Comparison of ENCODE assay signal across 24 cellular contexts in the genomic region with DNA sequence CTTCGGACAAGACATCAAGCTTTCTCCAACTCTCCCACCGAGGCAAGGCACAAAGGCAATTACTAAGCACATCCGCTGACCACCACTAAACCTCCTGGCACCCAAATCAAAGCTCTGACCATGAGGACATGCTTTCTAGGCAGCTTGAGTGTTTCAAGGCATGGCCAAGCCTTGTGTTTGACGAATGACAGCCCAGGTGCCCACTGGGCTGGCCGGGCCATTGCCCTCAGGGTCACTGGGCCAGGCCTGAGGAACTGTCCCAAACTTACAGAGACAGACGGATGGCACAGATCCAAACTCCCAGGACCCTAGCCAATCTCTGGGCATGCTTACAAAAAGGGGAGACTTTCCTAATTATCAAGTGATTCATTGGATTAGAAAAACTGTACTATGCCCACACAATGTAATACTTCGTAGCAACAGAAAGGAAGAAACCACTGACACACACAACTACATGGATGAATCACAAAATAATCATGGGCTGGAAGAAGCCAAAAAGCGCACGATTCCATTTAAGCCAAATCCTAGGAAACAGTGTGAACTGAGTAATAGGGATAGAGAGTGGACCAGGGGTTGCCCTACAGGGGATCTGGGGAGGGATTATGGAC. TPM values are rescaled to one million over a fixed set of nuclear protein-coding genes. Genes with fewer than 3 reads are reported as not detected.
DNase-seq lines count a peak whose midpoint lies in the region; ATAC-seq and TF ChIP-seq lines count a peak whose summit lies in the region.
"Had no signal": no experiment of that assay in that cellular context is flagged by ENCODE, and none has a peak within 500 bp of the region (broad histone marks: within the 10 kb centered on the region; RNA-seq: fewer than 3 reads in every experiment).

No MANE protein-coding gene starts in this region.

- H3K27me3 ChIP-seq in SK-N-SH (ENCODE audit: insufficient read depth) (no peaks in the 10 kb centered on the region), foreskin keratinocyte (no peaks in the 10 kb centered on the region), esophagus muscularis mucosa (peaks cover 0 to 14% (median 0%) of the 10 kb centered on the region in 4 donors)
- H3K27me3 ChIP-seq: neural progenitor cell, right lobe of liver had no signal

- no peaks in the 10 kb centered on the region for H3K9me3 ChIP-seq in SK-N-SH
- H3K9me3 ChIP-seq in esophagus muscularis mucosa = no peaks in the 10 kb centered on the region
- H3K9me3 ChIP-seq: right lobe of liver, tibial artery had no signal

- H3K4me3 ChIP-seq in SK-N-SH (ENCODE audit: low read depth in 2 of 2, low read length in 1 of 2) = no peak overlapping the region
- H3K4me3 ChIP-seq in esophagus muscularis mucosa = no peak overlapping the region
- H3K4me3 ChIP-seq: neural progenitor cell, PC-9, right lobe of liver, tibial artery had no signal

- CTCF ChIA-PET in SK-N-SH (lab: Yijun Ruan, JAX) = no interaction called here

- no peak for TF ChIP-seq CTCF in SK-N-SH (IDR thresholded peaks at IDR 0.05)
- no peak for TF ChIP-seq CTCF in foreskin keratinocyte (conservative IDR thresholded peaks at IDR 0.05)
- no peak for TF ChIP-seq CTCF in esophagus muscularis mucosa (IDR thresholded peaks at IDR 0.05)

- 0 out of 2 replicates have a peak overlapping the region, but pooled peaks have one; percentile 38 for H2AFZ ChIP-seq in SK-N-SH (ENCODE audit: low read depth)
- H2AFZ ChIP-seq: neural progenitor cell, PC-9 had no signal

- no peaks in the 10 kb centered on the region for H4K20me1 ChIP-seq in SK-N-SH (ENCODE audit: insufficient read depth)

- peak overlapping the region in 1 of 2 experiments; percentile 93; a peak in 2 of 4 replicates for H3K27ac ChIP-seq in SK-N-SH (ENCODE audit: low read depth in 2 of 2, low read length in 1 of 2)
- peak overlapping the region; percentile 39 for H3K27ac ChIP-seq in caudate nucleus (ENCODE audit: low read depth, low read length)
- H3K27ac ChIP-seq in foreskin keratinocyte = no peak overlapping the region
- no peak overlapping the region for H3K27ac ChIP-seq in esophagus muscularis mucosa (replicated peaks in 1 of 4)
- H3K27ac ChIP-seq: 22Rv1, neural progenitor cell, PC-9, right lobe of liver, tibial artery had no signal

- WGBS in SK-N-SH (ENCODE audit: low lambda C conversion rate) = 67% methylated on average over 7 of the region's 9 CpGs
- 68% methylated on average over 8 of the region's 9 CpGs for whole genome bisulfite sequencing in esophagus muscularis mucosa

- H3K36me3 ChIP-seq in SK-N-SH (replicated peaks in 1 of 2; ENCODE audit: control insufficient read depth in 1 of 2, insufficient read depth in 2 of 2, low read length in 1 of 2) (no peaks in the 10 kb centered on the region), esophagus muscularis mucosa (no peaks in the 10 kb centered on the region)
- H3K36me3 ChIP-seq: neural progenitor cell, right lobe of liver, tibial artery had no signal

- TF ChIP-seq POLR2A in esophagus muscularis mucosa (IDR thresholded peaks at IDR 0.05; ENCODE audit: low read depth) = no peak

- TF ChIP-seq RAD21 in SK-N-SH (IDR thresholded peaks at IDR 0.05; ENCODE audit: low read length) = no peak

- H3K4me1 ChIP-seq in SK-N-SH (ENCODE audit: control insufficient read depth in 1 of 2, insufficient read depth in 2 of 2, low read depth in 1 of 2, low read length in 1 of 2) = peaks cover 30 to 33% of the 10 kb centered on the region in 2 experiments
- H3K4me1 ChIP-seq in foreskin keratinocyte = peaks cover 39% of the 10 kb centered on the region
- peaks cover 0 to 11% (median 9%) of the 10 kb centered on the region in 4 donors for H3K4me1 ChIP-seq in esophagus muscularis mucosa
- H3K4me1 ChIP-seq: neural progenitor cell, right lobe of liver had no signal

- peak overlapping the region; percentile 41; the same call in 1 of the 2 replicates for H3K4me2 ChIP-seq in SK-N-SH
- H3K4me2 ChIP-seq: neural progenitor cell, PC-9 had no signal

- H3F3A ChIP-seq in SK-N-SH (replicated peaks; ENCODE audit: insufficient read depth) = peaks cover 39% of the 10 kb centered on the region

- POLR2A ChIA-PET in SK-N-SH (lab: Yijun Ruan, JAX) = no interaction called here

- no peak for ATAC-seq in SK-N-SH treated with all-trans-retinoic acid at 6 μM for 48 hours
- peak; percentile 49 for ATAC-seq in foreskin keratinocyte
- no peak for ATAC-seq in HG03108 (IDR thresholded peaks at IDR 0.05; ENCODE audit: unreplicated experiment)
- ATAC-seq in GM19395 (IDR thresholded peaks at IDR 0.05; ENCODE audit: unreplicated experiment) = no peak
- ATAC-seq: activated CD8-positive, alpha-beta T cell treated with anti-CD3 and anti-CD28 coated beads, Interleukin-2, amount 10 ng/mL, durations not matched to agents 7 days and 5 days had no signal

- no peak overlapping the region for H3K9ac ChIP-seq in SK-N-SH
- H3K9ac ChIP-seq: neural progenitor cell had no signal

- no peaks in the 10 kb centered on the region for H3K9me2 ChIP-seq in SK-N-SH

- H3K79me2 ChIP-seq in SK-N-SH (ENCODE audit: insufficient read depth) = no peaks in the 10 kb centered on the region

- intact Hi-C loops in esophagus muscularis mucosa (cut with DNase I) = no loop called here

- DNase-seq in SK-N-SH = no peak
- DNase-seq in caudate nucleus (lab: John Stamatoyannopoulos, UW) = no peak
- DNase-seq in foreskin keratinocyte = peak; percentile 55 to 80
- DNase-seq in stromal cell of bone marrow (ENCODE audit: low read depth) = peak; percentile 74
- DNase-seq in esophagus muscularis mucosa (ENCODE audit: extremely low spot score) = no peak
- DNase-seq: activated CD8-positive, alpha-beta T cell treated with anti-CD3 and anti-CD28 coated beads, Interleukin-2, amount 10 ng/mL, durations not matched to agents 7 days and 5 days; aorta; CD4-positive, alpha-beta T cell; effector CD4-positive, alpha-beta T cell; EL; glutamatergic neuron; mesendoderm; MM.1S; NCI-H2081 treated with DMSO at 0.1 percent for 48 hours; NCI-H69; PC-9; stimulated activated CD4-positive, alpha-beta T cell treated with anti-CD3 and anti-CD28 coated beads, Interleukin-4, amount 100 ng/mL, for 4 hours had no signal

- TF ChIP-seq EP300 in SK-N-SH (IDR thresholded peaks at IDR 0.05; ENCODE audit: borderline replicate concordance in 1 of 2, low read depth in 1 of 2, low read length in 1 of 2) (no peak), esophagus muscularis mucosa (IDR thresholded peaks at IDR 0.05) (no peak)

TF ChIP-seq in SK-N-SH, 30 proteins besides CTCF, POLR2A, EP300 and RAD21:
- TF ChIP-seq, protein P1, sequence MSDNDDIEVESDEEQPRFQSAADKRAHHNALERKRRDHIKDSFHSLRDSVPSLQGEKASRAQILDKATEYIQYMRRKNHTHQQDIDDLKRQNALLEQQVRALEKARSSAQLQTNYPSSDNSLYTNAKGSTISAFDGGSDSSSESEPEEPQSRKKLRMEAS (IDR thresholded peaks at IDR 0.05; ENCODE audit: low read depth) = no peak
- TF ChIP-seq FOXJ3 (CRISPR knock-in tag; IDR thresholded peaks at IDR 0.05) (no peak), JUND (IDR thresholded peaks at IDR 0.05) (0 out of 2 replicates have a peak, but pooled peaks have one; percentile 13), TCF12 (IDR thresholded peaks at IDR 0.05) (no peak), CHD2 (IDR thresholded peaks at IDR 0.05; ENCODE audit: low read length, partially characterized antibody) (no peak), ELF1 (IDR thresholded peaks at IDR 0.05) (no peak)

TF ChIP-seq in SK-N-SH treated with all-trans-retinoic acid at 6 μM for 48 hours, 23 proteins besides CTCF, POLR2A, EP300 and RAD21:
- TF ChIP-seq, protein P2, sequence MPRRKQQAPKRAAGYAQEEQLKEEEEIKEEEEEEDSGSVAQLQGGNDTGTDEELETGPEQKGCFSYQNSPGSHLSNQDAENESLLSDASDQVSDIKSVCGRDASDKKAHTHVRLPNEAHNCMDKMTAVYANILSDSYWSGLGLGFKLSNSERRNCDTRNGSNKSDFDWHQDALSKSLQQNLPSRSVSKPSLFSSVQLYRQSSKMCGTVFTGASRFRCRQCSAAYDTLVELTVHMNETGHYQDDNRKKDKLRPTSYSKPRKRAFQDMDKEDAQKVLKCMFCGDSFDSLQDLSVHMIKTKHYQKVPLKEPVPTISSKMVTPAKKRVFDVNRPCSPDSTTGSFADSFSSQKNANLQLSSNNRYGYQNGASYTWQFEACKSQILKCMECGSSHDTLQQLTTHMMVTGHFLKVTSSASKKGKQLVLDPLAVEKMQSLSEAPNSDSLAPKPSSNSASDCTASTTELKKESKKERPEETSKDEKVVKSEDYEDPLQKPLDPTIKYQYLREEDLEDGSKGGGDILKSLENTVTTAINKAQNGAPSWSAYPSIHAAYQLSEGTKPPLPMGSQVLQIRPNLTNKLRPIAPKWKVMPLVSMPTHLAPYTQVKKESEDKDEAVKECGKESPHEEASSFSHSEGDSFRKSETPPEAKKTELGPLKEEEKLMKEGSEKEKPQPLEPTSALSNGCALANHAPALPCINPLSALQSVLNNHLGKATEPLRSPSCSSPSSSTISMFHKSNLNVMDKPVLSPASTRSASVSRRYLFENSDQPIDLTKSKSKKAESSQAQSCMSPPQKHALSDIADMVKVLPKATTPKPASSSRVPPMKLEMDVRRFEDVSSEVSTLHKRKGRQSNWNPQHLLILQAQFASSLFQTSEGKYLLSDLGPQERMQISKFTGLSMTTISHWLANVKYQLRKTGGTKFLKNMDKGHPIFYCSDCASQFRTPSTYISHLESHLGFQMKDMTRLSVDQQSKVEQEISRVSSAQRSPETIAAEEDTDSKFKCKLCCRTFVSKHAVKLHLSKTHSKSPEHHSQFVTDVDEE (CRISPR knock-in tag; IDR thresholded peaks at IDR 0.05) = no peak
- TF ChIP-seq ZNF565 (CRISPR knock-in tag; conservative IDR thresholded peaks at IDR 0.05; ENCODE audit: low read depth) (no peak), ZNF8 (CRISPR knock-in tag; IDR thresholded peaks at IDR 0.05) (no peak), RARB (CRISPR knock-in tag; IDR thresholded peaks at IDR 0.05) (no peak)
- TF ChIP-seq, protein P3, sequence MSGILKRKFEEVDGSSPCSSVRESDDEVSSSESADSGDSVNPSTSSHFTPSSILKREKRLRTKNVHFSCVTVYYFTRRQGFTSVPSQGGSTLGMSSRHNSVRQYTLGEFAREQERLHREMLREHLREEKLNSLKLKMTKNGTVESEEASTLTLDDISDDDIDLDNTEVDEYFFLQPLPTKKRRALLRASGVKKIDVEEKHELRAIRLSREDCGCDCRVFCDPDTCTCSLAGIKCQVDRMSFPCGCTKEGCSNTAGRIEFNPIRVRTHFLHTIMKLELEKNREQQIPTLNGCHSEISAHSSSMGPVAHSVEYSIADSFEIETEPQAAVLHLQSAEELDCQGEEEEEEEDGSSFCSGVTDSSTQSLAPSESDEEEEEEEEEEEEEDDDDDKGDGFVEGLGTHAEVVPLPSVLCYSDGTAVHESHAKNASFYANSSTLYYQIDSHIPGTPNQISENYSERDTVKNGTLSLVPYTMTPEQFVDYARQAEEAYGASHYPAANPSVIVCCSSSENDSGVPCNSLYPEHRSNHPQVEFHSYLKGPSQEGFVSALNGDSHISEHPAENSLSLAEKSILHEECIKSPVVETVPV (CRISPR knock-in tag; IDR thresholded peaks at IDR 0.05) = no peak

RNA-seq across cellular contexts. Expression of a gene that starts 20.2 kb away (rescaled TPM):
- polyA plus RNA-seq in SK-N-SH (2012; rRNA removed) (not detected in 2 replicates), foreskin keratinocyte (1.1 and 1.4 TPM in 2 replicates)
- 0.03 TPM in 1 of 2 replicates, not detected in the other for polyA plus RNA-seq in SK-N-SH (2012; cell fraction: cytosol; rRNA removed)
- 0.09 TPM in 1 of 2 replicates, not detected in the other for polyA plus RNA-seq in SK-N-SH (2012; cell fraction: nucleus; rRNA removed)
- total RNA-seq in foreskin keratinocyte (2.3 and 2.4 TPM in 2 replicates), esophagus muscularis mucosa (1 to 10 TPM; 1.7 to 4.7 (median 3.3) TPM)

Comparison
In these comparisons a context has a peak if more than half of its experiments do, and no peak if none do; other contexts are left out.
1. DNase-seq: peak in foreskin keratinocyte (2 of 2) and stromal cell of bone marrow (single experiment); none in SK-N-SH (single experiment), caudate nucleus (0 of 61) and esophagus muscularis mucosa (single experiment).